In genomic region chr16:50581830-50582229, GRCh38 we compare ENCODE assay signal across 1 cellular context.
TF ChIP-seq lines count a peak whose summit lies in the region.

No MANE protein-coding gene starts in this region.

TF ChIP-seq in WTC11, 78 proteins besides CTCF, POLR2A, EP300 and RAD21 (continued from another document):
- TF ChIP-seq, protein P1, sequence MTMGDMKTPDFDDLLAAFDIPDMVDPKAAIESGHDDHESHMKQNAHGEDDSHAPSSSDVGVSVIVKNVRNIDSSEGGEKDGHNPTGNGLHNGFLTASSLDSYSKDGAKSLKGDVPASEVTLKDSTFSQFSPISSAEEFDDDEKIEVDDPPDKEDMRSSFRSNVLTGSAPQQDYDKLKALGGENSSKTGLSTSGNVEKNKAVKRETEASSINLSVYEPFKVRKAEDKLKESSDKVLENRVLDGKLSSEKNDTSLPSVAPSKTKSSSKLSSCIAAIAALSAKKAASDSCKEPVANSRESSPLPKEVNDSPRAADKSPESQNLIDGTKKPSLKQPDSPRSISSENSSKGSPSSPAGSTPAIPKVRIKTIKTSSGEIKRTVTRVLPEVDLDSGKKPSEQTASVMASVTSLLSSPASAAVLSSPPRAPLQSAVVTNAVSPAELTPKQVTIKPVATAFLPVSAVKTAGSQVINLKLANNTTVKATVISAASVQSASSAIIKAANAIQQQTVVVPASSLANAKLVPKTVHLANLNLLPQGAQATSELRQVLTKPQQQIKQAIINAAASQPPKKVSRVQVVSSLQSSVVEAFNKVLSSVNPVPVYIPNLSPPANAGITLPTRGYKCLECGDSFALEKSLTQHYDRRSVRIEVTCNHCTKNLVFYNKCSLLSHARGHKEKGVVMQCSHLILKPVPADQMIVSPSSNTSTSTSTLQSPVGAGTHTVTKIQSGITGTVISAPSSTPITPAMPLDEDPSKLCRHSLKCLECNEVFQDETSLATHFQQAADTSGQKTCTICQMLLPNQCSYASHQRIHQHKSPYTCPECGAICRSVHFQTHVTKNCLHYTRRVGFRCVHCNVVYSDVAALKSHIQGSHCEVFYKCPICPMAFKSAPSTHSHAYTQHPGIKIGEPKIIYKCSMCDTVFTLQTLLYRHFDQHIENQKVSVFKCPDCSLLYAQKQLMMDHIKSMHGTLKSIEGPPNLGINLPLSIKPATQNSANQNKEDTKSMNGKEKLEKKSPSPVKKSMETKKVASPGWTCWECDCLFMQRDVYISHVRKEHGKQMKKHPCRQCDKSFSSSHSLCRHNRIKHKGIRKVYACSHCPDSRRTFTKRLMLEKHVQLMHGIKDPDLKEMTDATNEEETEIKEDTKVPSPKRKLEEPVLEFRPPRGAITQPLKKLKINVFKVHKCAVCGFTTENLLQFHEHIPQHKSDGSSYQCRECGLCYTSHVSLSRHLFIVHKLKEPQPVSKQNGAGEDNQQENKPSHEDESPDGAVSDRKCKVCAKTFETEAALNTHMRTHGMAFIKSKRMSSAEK (CRISPR knock-in tag; IDR thresholded peaks at IDR 0.05; ENCODE audit: borderline replicate concordance), result no peak
- TF ChIP-seq ELF4 (CRISPR knock-in tag; IDR thresholded peaks at IDR 0.05; ENCODE audit: low read depth) (no peak), FOXP4 (CRISPR knock-in tag; IDR thresholded peaks at IDR 0.05) (no peak), JUN (CRISPR knock-in tag; IDR thresholded peaks at IDR 0.05) (no peak)
- TF ChIP-seq, protein P2, sequence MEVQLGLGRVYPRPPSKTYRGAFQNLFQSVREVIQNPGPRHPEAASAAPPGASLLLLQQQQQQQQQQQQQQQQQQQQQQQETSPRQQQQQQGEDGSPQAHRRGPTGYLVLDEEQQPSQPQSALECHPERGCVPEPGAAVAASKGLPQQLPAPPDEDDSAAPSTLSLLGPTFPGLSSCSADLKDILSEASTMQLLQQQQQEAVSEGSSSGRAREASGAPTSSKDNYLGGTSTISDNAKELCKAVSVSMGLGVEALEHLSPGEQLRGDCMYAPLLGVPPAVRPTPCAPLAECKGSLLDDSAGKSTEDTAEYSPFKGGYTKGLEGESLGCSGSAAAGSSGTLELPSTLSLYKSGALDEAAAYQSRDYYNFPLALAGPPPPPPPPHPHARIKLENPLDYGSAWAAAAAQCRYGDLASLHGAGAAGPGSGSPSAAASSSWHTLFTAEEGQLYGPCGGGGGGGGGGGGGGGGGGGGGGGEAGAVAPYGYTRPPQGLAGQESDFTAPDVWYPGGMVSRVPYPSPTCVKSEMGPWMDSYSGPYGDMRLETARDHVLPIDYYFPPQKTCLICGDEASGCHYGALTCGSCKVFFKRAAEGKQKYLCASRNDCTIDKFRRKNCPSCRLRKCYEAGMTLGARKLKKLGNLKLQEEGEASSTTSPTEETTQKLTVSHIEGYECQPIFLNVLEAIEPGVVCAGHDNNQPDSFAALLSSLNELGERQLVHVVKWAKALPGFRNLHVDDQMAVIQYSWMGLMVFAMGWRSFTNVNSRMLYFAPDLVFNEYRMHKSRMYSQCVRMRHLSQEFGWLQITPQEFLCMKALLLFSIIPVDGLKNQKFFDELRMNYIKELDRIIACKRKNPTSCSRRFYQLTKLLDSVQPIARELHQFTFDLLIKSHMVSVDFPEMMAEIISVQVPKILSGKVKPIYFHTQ (CRISPR knock-in tag; IDR thresholded peaks at IDR 0.05), result no peak
